Comparison of ENCODE assay signal across 19 cellular contexts in the genomic region with DNA sequence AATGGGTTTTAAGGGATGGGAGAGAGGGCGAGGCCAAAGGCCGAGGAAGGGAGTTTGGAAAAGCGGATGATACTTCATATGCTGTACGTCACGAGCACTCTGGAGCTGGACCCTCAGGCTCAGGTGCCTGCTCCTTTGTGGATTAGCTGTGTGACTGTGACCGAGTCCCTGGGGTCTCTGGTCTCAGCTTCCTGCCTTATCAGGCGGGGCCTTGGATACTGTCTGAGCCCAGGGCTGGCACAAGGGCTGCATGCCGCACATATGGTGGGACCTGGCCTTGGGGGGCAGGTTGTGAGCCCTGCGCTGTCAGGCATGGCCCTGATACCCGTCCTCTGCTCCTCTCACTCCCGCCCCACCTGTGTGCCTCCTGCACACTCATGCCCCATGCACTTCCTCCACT.
"Had no signal": no experiment of that assay in that cellular context is flagged by ENCODE, and none has a peak within 500 bp of the region (broad histone marks: within the 10 kb centered on the region; RNA-seq: fewer than 3 reads in every experiment).

No MANE protein-coding gene starts in this region.

- H3K79me2 ChIP-seq: hepatocyte had no signal

- H3K9me2 ChIP-seq: SK-N-SH had no signal

- H3K9me3 Mint-ChIP-seq: activated B cell treated with CpG ODN at 0.5 μM for 24 hours; activated CD4-positive, alpha-beta memory T cell treated with anti-CD3 and anti-CD28 coated beads for 36 hours; effector memory CD8-positive, alpha-beta T cell; neural crest cell had no signal

- H3K27me3 ChIP-seq: cardiac muscle cell, hepatocyte, sigmoid colon had no signal

- ATAC-seq: effector memory CD8-positive, alpha-beta T cell; left colon had no signal

- H3K36me3 ChIP-seq: cardiac muscle cell, esophagus squamous epithelium, sigmoid colon had no signal

- H3K4me2 ChIP-seq: hepatocyte, SK-N-SH had no signal

- H3K9me3 ChIP-seq: esophagus squamous epithelium, sigmoid colon, SK-N-SH had no signal

- H3K27ac Mint-ChIP-seq: activated B cell treated with CpG ODN at 0.5 μM for 24 hours; activated CD4-positive, alpha-beta memory T cell treated with anti-CD3 and anti-CD28 coated beads for 36 hours; activated naive CD8-positive, alpha-beta T cell; effector memory CD8-positive, alpha-beta T cell had no signal

- H3K4me3 ChIP-seq: cardiac muscle cell, esophagus squamous epithelium, hepatocyte, sigmoid colon had no signal

- H3K4me1 ChIP-seq: sigmoid colon had no signal

- H2AFZ ChIP-seq: hepatocyte had no signal

- H3K36me3 Mint-ChIP-seq: activated CD4-positive, alpha-beta memory T cell treated with anti-CD3 and anti-CD28 coated beads for 36 hours; activated naive CD8-positive, alpha-beta T cell had no signal

- H3K9ac ChIP-seq: SK-N-SH had no signal

- H3K27ac ChIP-seq: cardiac muscle cell, esophagus squamous epithelium, hepatocyte had no signal

- FAIRE-seq: islet of Langerhans had no signal

- DNase-seq: activated B cell treated with CpG ODN at 0.5 μM for 24 hours; activated CD4-positive, alpha-beta memory T cell treated with anti-CD3 and anti-CD28 coated beads for 36 hours; activated CD4-positive, alpha-beta T cell treated with anti-CD3 and anti-CD28 coated beads for 4 hours; activated T-cell treated with anti-CD3 and anti-CD28 coated beads for 4 hours; effector memory CD8-positive, alpha-beta T cell; esophagus squamous epithelium; sigmoid colon; SK-N-SH; stimulated activated naive CD4-positive, alpha-beta T cell; substantia nigra; T-helper 1 cell; T-helper 9 cell; trophoblast cell had no signal

- H3K4me3 Mint-ChIP-seq: activated B cell treated with CpG ODN at 0.5 μM for 24 hours; activated CD4-positive, alpha-beta memory T cell treated with anti-CD3 and anti-CD28 coated beads for 36 hours; activated naive CD8-positive, alpha-beta T cell; effector memory CD8-positive, alpha-beta T cell; neural crest cell had no signal
